6 cellular contexts compared by ENCODE assay signal in the genomic region with DNA sequence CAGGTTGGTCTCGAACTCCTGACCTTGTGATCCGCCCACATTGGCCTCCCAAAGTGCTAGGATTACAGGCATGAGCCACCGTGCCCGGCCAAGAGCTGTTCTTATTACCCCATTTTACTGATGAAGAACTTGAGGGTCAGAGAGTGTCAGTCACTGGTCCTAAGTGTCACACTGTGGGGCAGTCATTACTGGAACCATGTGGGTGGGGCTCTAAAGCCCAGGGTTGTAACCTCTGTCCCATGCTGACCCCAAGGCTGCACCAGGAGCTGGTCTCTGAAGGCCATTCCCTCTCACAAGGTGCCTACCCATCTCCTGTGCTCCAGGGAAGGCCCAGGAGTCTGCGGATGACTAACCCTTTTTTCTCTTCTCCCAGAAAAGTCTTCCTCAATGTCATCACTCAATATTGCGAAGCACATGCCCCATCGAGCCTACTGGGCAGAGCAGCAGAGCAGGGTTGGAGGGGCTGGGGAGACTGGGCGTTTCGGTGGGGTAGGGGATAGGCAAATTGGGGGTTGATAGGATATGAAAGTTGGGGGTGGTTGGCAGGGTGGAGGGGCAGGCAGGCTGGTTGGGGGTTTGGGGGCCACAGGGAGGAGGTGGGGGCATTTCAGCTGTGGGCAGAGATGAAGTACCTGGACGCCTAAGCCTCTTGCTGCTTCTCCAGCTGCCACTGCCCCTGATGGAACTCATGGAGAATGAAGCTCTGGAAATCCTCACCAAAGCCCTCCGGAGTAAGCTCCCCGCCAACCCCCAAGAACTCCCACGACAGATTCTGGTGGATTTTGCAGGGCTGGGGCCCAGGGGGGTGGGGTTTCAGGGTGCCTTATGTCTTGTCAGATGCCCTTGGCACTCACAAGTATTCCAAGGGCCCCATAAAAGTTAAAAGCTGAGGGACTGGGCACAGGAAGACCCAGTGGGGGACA. TPM values are rescaled to one million over a fixed set of nuclear protein-coding genes. Genes with fewer than 3 reads are reported as not detected.
DNase-seq lines count a peak whose midpoint lies in the region; ATAC-seq, FAIRE-seq and TF ChIP-seq lines count a peak whose summit lies in the region.

No MANE protein-coding gene starts in this region.

- H3K27ac Mint-ChIP-seq in naive B cell: peak overlapping the region in 5 of 6 donors; percentile 56 to 98 (median 82)

- no peaks in the 10 kb centered on the region for H3K36me3 Mint-ChIP-seq in naive B cell

- peak overlapping the region in 4 of 8 donors; percentile 89 to 97 (median 94) for H3K4me3 Mint-ChIP-seq in naive B cell

- H3K27ac ChIP-seq in VCaP: peak overlapping the region; percentile 95

- H3K27me3 ChIP-seq in GM06990 (replicated peaks; ENCODE audit: control insufficient read depth, insufficient read depth, low read length): no peaks in the 10 kb centered on the region; the same call in none of the 2 replicates

- FAIRE-seq in H54 (lab: Jason Lieb, UNC): no peak

- DNase-seq in GM06990 (ENCODE audit: extremely low read depth, insufficient read length): no peak
- no peak for DNase-seq in naive B cell
- no peak for DNase-seq in H54 (ENCODE audit: insufficient read length, low spot score)

- H3K27me3 Mint-ChIP-seq in naive B cell: peaks cover 18 to 37% (median 22%) of the 10 kb centered on the region in 3 donors

- no peak for ATAC-seq in naive B cell (ENCODE audit: low read depth in 2 of 2)
- ATAC-seq in GM18498 (IDR thresholded peaks at IDR 0.05; ENCODE audit: unreplicated experiment): no peak
- no peak for ATAC-seq in HG02970 (IDR thresholded peaks at IDR 0.05; ENCODE audit: low FRiP score, unreplicated experiment)

- no peaks in the 10 kb centered on the region for H3K9me3 Mint-ChIP-seq in naive B cell

- peaks cover 3% of the 10 kb centered on the region for H3K36me3 ChIP-seq in GM06990 (ENCODE audit: control insufficient read depth, insufficient read depth, low read length)

- peaks cover 21 to 53% (median 44%) of the 10 kb centered on the region in 3 donors for H3K4me1 Mint-ChIP-seq in naive B cell

- TF ChIP-seq CTCF in GM06990 (IDR thresholded peaks at IDR 0.05; ENCODE audit: insufficient read depth, low read length, poor library complexity, severe bottlenecking) (no peak), VCaP (conservative IDR thresholded peaks at IDR 0.05) (no peak)

- H3K4me3 ChIP-seq in GM06990 (replicated peaks; ENCODE audit: low read depth, low read length): peak overlapping the region; percentile 80

- no peak for TF ChIP-seq POLR2A in H54 (IDR thresholded peaks at IDR 0.05; ENCODE audit: low read depth, low read length)

RNA-seq across cellular contexts. Expression of a gene that starts 2.0 kb away (rescaled TPM):
- 1 to 10 TPM; 3.4 to 8.5 (median 6.5) TPM for polyA plus RNA-seq in naive B cell (ENCODE audit: low read depth in 6 of 6)

RNA-seq across cellular contexts. Expression of a gene that starts 3.2 kb away (rescaled TPM):
- not detected for polyA plus RNA-seq in naive B cell (ENCODE audit: low read depth in 6 of 6)

RNA-seq across cellular contexts. Expression of a gene that starts 12.3 kb away (rescaled TPM):
- not detected for polyA plus RNA-seq in naive B cell (ENCODE audit: low read depth in 6 of 6)

RNA-seq across cellular contexts. Expression of a gene that starts 14.0 kb away (rescaled TPM):
- 100 to 1,000 TPM; 445 to 606 (median 521) TPM for polyA plus RNA-seq in naive B cell (ENCODE audit: low read depth in 6 of 6)

RNA-seq across cellular contexts. Expression of a gene that starts 14.6 kb away (rescaled TPM):
- polyA plus RNA-seq in naive B cell (ENCODE audit: low read depth in 6 of 6): 100 to 1,000 TPM; 229 to 385 (median 248) TPM
